9 cellular contexts compared by ENCODE assay signal in the genomic region with DNA sequence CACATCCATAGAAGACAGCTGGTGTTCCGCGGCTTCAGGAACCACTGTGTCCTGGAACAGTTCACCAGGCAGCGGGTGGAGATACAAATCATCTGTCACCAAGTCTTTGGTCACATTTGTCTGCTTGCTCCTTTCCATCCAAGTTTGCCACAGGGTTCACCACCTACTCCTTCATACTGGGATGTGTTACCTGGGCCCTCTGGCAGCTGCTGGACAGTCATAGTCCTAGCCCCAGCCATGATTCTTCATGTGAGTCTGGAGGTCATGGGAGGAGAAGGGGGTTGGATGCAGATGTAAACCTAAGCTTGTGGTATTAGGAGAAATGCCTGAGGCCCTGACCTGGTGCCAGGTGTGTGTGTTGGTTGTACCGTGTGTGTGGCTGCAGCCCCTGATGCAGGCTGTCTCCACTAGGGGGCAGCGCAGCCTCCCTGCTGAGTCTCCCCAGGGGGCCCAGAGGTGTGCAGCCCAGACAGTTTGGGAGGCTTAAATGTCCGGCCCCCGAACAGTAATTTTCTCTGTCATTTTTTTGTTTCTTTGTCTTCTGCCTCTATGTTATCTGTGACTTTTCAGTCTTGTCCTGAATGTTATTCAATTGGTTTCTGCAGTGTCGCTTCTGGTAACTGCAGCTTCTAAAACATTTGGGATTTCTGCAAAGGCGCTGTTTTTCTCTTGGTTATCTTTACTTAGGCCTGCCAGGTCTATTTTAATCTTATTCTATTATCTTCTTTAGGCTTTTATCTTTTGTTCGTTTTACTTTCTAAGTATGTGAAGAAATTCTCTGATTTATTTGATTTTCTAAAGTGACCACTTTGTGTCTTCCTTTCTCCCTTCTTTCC. TPM values are rescaled to one million over a fixed set of nuclear protein-coding genes. Genes with fewer than 3 reads are reported as not detected.
DNase-seq lines count a peak whose midpoint lies in the region; ATAC-seq, FAIRE-seq and TF ChIP-seq lines count a peak whose summit lies in the region.
"Had no signal": no experiment of that assay in that cellular context is flagged by ENCODE, and none has a peak within 500 bp of the region (broad histone marks: within the 10 kb centered on the region; RNA-seq: fewer than 3 reads in every experiment).

No MANE protein-coding gene starts in this region.

- 39% methylated on average over 10 of the region's 10 CpGs for whole genome bisulfite sequencing in GM12878 (ENCODE audit: insufficient coverage, insufficient replicate concordance, low lambda C conversion rate, missing lambda C conversion rate)

- H2AFZ ChIP-seq in GM12878 (ENCODE audit: control insufficient read depth, low read depth, low read length) = no peak overlapping the region
- no peak overlapping the region for H2AFZ ChIP-seq in neural progenitor cell (replicated peaks)

- H3K4me3 ChIP-seq in GM12878 (no peak overlapping the region), neural progenitor cell (no peak overlapping the region)

- H3K27ac ChIP-seq in GM12878 (ENCODE audit: control insufficient read depth, insufficient read depth) = no peak overlapping the region
- H3K27ac ChIP-seq in neural progenitor cell = no peak overlapping the region

- intact Hi-C loops in GM12878 (cut with micrococcal nuclease; ENCODE audit: unreplicated experiment) = loop anchor here (1.0 kb wide), 1 partner anchor 290 kb away; no protein-coding TSS in a partner anchor

- H3K4me3 Mint-ChIP-seq in neural progenitor cell = no peak overlapping the region

- H3K9me3 Mint-ChIP-seq in neural progenitor cell = peaks cover 3% of the 10 kb centered on the region

- TF ChIP-seq POLR2A in GM12878 (IDR thresholded peaks at IDR 0.05; ENCODE audit: low read depth, low read length) = no peak

- H3K9ac ChIP-seq in GM12878 (ENCODE audit: control insufficient read depth, insufficient read depth, low read length) = no peak overlapping the region
- no peak overlapping the region for H3K9ac ChIP-seq in neural progenitor cell

- H4K20me1 ChIP-seq in GM12878 (ENCODE audit: control insufficient read depth, insufficient read depth) (no peaks in the 10 kb centered on the region), neural progenitor cell (ENCODE audit: low read depth) (no peaks in the 10 kb centered on the region)

- H3K79me2 ChIP-seq in GM12878 (ENCODE audit: control insufficient read depth, insufficient read depth, low read length) (no peaks in the 10 kb centered on the region), neural progenitor cell (ENCODE audit: low read depth) (no peaks in the 10 kb centered on the region)

- no peaks in the 10 kb centered on the region for H3K36me3 Mint-ChIP-seq in neural progenitor cell

- RAD21 ChIA-PET in GM12878 (lab: Charles Lee; ENCODE audit: unreplicated experiment) = interaction anchor here (1.6 kb wide), 1 partner anchor 290 kb away, joined by 8 read pairs; no protein-coding TSS in a partner anchor

- in situ Hi-C loops in GM12878 (cut with MboI) = no loop called here

- no peak for TF ChIP-seq EP300 in GM12878 (IDR thresholded peaks at IDR 0.05; ENCODE audit: borderline replicate concordance in 1 of 2, control insufficient read depth in 1 of 2, low read depth in 2 of 2, low read length in 2 of 2)

- no peaks in the 10 kb centered on the region for H3K9me3 ChIP-seq in GM12878 (replicated peaks; ENCODE audit: control insufficient read depth, insufficient read depth, low read length)
- H3K9me3 ChIP-seq in neural progenitor cell (ENCODE audit: low read depth) = no peaks in the 10 kb centered on the region

- TF ChIP-seq CTCF in GM12878 (IDR thresholded peaks at IDR 0.05 in 2 of 3, conservative IDR thresholded peaks at IDR 0.05 in 1 of 3; ENCODE audit: control insufficient read depth in 2 of 3, extremely low read depth in 1 of 3, insufficient read depth in 1 of 3, low read depth in 3 of 3, low read length in 3 of 3) (peak; percentile 46 to 68 (median 58)), neural progenitor cell (IDR thresholded peaks at IDR 0.05) (peak; percentile 56)

- no peaks in the 10 kb centered on the region for H3F3A ChIP-seq in neural progenitor cell (ENCODE audit: low read depth)

- SMC1A ChIA-PET in GM12878 (lab: Charles Lee; ENCODE audit: uncharacterized antibody, unreplicated experiment) = interaction anchor here (1.1 to 2.1 kb wide), 2 partner anchors 290 to 505 kb away, joined by 3 to 7 read pairs; no protein-coding TSS in a partner anchor

- no TSS peak for BruUV-seq in GM12878 (replicated peaks; lab: Mats Ljungman, UMichigan)

- POLR2A ChIA-PET in GM12878 (lab: Charles Lee) = no interaction called here

- 0 out of 2 replicates have a peak, but pooled peaks have one; percentile 26 for TF ChIP-seq RAD21 in GM12878 (IDR thresholded peaks at IDR 0.05; ENCODE audit: insufficient read depth, low read depth, low read length)

- CTCF ChIA-PET in GM12878 (lab: Yijun Ruan, JAX) = interaction anchor here (0.7 to 3.2 kb wide), 6 partner anchors 11 to 447 kb away, joined by 3 to 12 read pairs (median 4); no protein-coding TSS in a partner anchor

- H3K4me1 ChIP-seq in GM12878 (ENCODE audit: control insufficient read depth, insufficient read depth, low read length) (no peaks in the 10 kb centered on the region), neural progenitor cell (no peaks in the 10 kb centered on the region)

- H3K27ac Mint-ChIP-seq in neural progenitor cell = no peak overlapping the region

- H3K36me3 ChIP-seq in GM12878 (ENCODE audit: control insufficient read depth in 2 of 2, insufficient read depth in 2 of 2, low read length in 1 of 2) (no peaks in the 10 kb centered on the region), neural progenitor cell (no peaks in the 10 kb centered on the region)

- no peak overlapping the region for H3K4me2 ChIP-seq in GM12878 (ENCODE audit: control insufficient read depth, insufficient read depth)
- H3K4me2 ChIP-seq in neural progenitor cell = no peak overlapping the region

- H3K4me1 Mint-ChIP-seq in neural progenitor cell = no peaks in the 10 kb centered on the region

- DNase-seq in DMS53 (lab: John Stamatoyannopoulos, UW) (peak; percentile 23), DMS53 treated with DMSO at 0.1 percent for 48 hours (lab: John Stamatoyannopoulos, UW; ENCODE audit: unreplicated experiment) (no peak), HuH-7.5 (ENCODE audit: low spot score) (peak; percentile 12), GM12878 (ENCODE audit: low read depth, low spot score) (no peak), neural progenitor cell (ENCODE audit: low spot score) (peak; percentile 15), NCI-H2081 (lab: John Stamatoyannopoulos, UW) (no peak)

- FAIRE-seq in GM12878 (lab: Jason Lieb, UNC) = no peak

- ATAC-seq in GM12878 = peak; percentile 73
- ATAC-seq in HG03135 (IDR thresholded peaks at IDR 0.05; ENCODE audit: unreplicated experiment) = no peak
- no peak for ATAC-seq in GM21526 (IDR thresholded peaks at IDR 0.05; ENCODE audit: low FRiP score, unreplicated experiment)

- H3K27me3 Mint-ChIP-seq in neural progenitor cell (ENCODE audit: insufficient read depth, low read depth) = peaks cover 3% of the 10 kb centered on the region

- H3K27me3 ChIP-seq in GM12878 (replicated peaks in 1 of 2; ENCODE audit: control insufficient read depth in 2 of 2, insufficient read depth in 2 of 2, low read length in 1 of 2) (no peaks in the 10 kb centered on the region), neural progenitor cell (no peaks in the 10 kb centered on the region)

TF ChIP-seq in GM12878, 131 proteins besides CTCF, POLR2A, EP300 and RAD21:
- TF ChIP-seq USF1 (IDR thresholded peaks at IDR 0.05; ENCODE audit: borderline replicate concordance, extremely low read length, insufficient read depth, low read depth, low read length) = no peak
- peak; percentile 26; the same call in 1 of the 2 replicates for TF ChIP-seq SMC3 (IDR thresholded peaks at IDR 0.05; ENCODE audit: borderline replicate concordance, low read length)

RNA-seq across cellular contexts. Expression of gene NPS, which starts 14.8 kb away (rescaled TPM):
- total RNA-seq in GM12878 (2013; cell fraction: nucleolus; rRNA removed) = not detected in 2 replicates
- not detected in 2 replicates for total RNA-seq in GM12878 (2014; rRNA removed)
- not detected in 2 replicates for total RNA-seq in GM12878 (2014; rRNA removed; fragmentation: Illumina TruSeq; extraction: Trizol)
- not detected in 2 replicates for total RNA-seq in GM12878 (2021)
- polyA plus RNA-seq in GM12878 (2011; ENCODE audit: low read depth) = not detected
- not detected in 2 replicates for polyA plus RNA-seq in GM12878 (2011; rRNA removed)
- not detected in 2 replicates for polyA plus RNA-seq in GM12878 (2011; cell fraction: cytosol; rRNA removed)
- not detected in 2 replicates for polyA plus RNA-seq in GM12878 (2011; cell fraction: nucleus; rRNA removed)
- not detected in 2 replicates for polyA plus RNA-seq in GM12878 (2012)
- not detected in 2 replicates for polyA plus RNA-seq in GM12878 (2014; fragmentation: Illumina TruSeq; extraction: Trizol)
- not detected for polyA plus RNA-seq in GM12878 (2014; fragmentation: Nextera tagmentation; extraction: Ambion mirVana)
- polyA plus RNA-seq in GM12878 (2014; rRNA removed) = not detected in 2 replicates
- not detected for polyA plus RNA-seq in GM12878 (2016; fragmentation: Nextera tagmentation; extraction: Ambion mirVana)
- not detected in 2 replicates for polyA minus RNA-seq in GM12878 (2011; rRNA and poly(A)+ RNA removed)
- not detected in 2 replicates for polyA minus RNA-seq in GM12878 (2011; cell fraction: cytosol; rRNA and poly(A)+ RNA removed)
- polyA minus RNA-seq in GM12878 (2011; cell fraction: nucleus; rRNA and poly(A)+ RNA removed) = not detected in 2 replicates
- not detected in 2 replicates for total RNA-seq in neural progenitor cell (ENCODE audit: low replicate concordance)
- total RNA-seq: T-helper 1 cell treated with Interleukin-12 subunit alpha and Interleukin-12 subunit beta and Interleukin-4 antibody, amounts not matched to agents 30 ng/mL and 1 ng/mL, for 36 hours had no signal

Comparison
In these comparisons a context has a peak if more than half of its experiments do, and no peak if none do; other contexts are left out.
1. DNase-seq: peak in DMS53 (single experiment), HuH-7.5 (single experiment) and neural progenitor cell (single experiment); none in DMS53 treated with DMSO at 0.1 percent for 48 hours (single experiment), GM12878 (single experiment) and NCI-H2081 (0 of 2).